19 cellular contexts compared by ENCODE assay signal in the genomic region with DNA sequence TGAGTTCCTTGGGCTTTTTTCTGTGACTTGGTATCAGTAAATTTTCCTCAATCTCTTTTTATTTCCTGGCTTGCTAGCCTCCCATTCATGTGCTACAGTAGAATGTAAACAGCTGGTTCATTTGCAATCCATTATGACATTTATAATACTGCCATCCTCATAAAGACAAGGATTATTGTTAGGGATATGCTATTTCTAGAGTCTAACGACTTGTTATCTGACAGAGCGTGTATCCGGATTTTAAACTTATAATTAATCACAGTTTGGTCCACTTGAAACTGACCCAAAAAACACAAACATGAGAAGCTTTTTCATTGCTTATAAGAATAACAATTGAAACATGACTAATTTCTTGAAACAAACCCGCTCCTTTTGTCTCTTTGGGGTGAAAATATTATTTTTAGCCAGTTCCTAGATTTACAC.
DNase-seq lines count a peak whose midpoint lies in the region; ATAC-seq, FAIRE-seq and TF ChIP-seq lines count a peak whose summit lies in the region.
"Had no signal": no experiment of that assay in that cellular context is flagged by ENCODE, and none has a peak within 500 bp of the region (broad histone marks: within the 10 kb centered on the region; RNA-seq: fewer than 3 reads in every experiment).

No MANE protein-coding gene starts in this region.

- H3K4me3 ChIP-seq in Karpas-422 (ENCODE audit: low read length) (0 out of 2 replicates have a peak overlapping the region, but pooled peaks have one; percentile 27), endothelial cell of umbilical vein (replicated peaks in 1 of 3; ENCODE audit: insufficient read depth in 1 of 3, low read depth in 1 of 3, low read length in 3 of 3) (no peak overlapping the region)
- H3K4me3 ChIP-seq: skin epidermis, transverse colon had no signal

- no peak for TF ChIP-seq CTCF in endothelial cell of umbilical vein (IDR thresholded peaks at IDR 0.05; ENCODE audit: extremely low read depth in 1 of 2, insufficient read depth in 1 of 2, low read depth in 1 of 2, low read length in 2 of 2)

- dilution Hi-C loops in endothelial cell of umbilical vein (cut with MboI; ENCODE audit: extremely low pct_ligation_motif_present, low sequenced_read_pairs) = no loop called here

- no peaks in the 10 kb centered on the region for H3K9me3 ChIP-seq in Karpas-422 (ENCODE audit: low read length)
- H3K9me3 ChIP-seq in endothelial cell of umbilical vein (replicated peaks; ENCODE audit: control insufficient read depth, insufficient read depth, low read length) = no peaks in the 10 kb centered on the region
- H3K9me3 ChIP-seq: transverse colon had no signal

- H3K27ac ChIP-seq in Karpas-422 (ENCODE audit: low read length) = peak overlapping the region; percentile 19; the same call in 1 of the 2 replicates
- H3K27ac ChIP-seq in endothelial cell of umbilical vein (ENCODE audit: insufficient read depth, low read depth, low read length) = peak overlapping the region; percentile 41
- H3K27ac ChIP-seq: brain microvascular endothelial cell, skin epidermis, transverse colon had no signal

- POLR2A ChIA-PET in endothelial cell of umbilical vein (lab: Charles Lee) = no interaction called here

- CTCF ChIA-PET in endothelial cell of umbilical vein (lab: Charles Lee) = no interaction called here
- CTCF ChIA-PET in activated naive CD4-positive, alpha-beta T cell treated with anti-CD3 and anti-CD28 coated beads for 36 hours (lab: Charles Lee) = no interaction called here

- TF ChIP-seq POLR2A in endothelial cell of umbilical vein (IDR thresholded peaks at IDR 0.05; ENCODE audit: low read depth, low read length) = no peak

- no peaks in the 10 kb centered on the region for H3K27me3 Mint-ChIP-seq in stimulated activated memory B cell treated with anti-CD40 and anti-IgM and Interleukin-4, amounts not matched to agents 10 μg/mL and 1 μg/mL and 100 μg/mL, for 72 hours
- H3K27me3 Mint-ChIP-seq in activated naive CD4-positive, alpha-beta T cell treated with anti-CD3 and anti-CD28 coated beads for 36 hours (ENCODE audit: low read depth) = peaks cover 14% of the 10 kb centered on the region

- no peak overlapping the region for H3K4me3 Mint-ChIP-seq in stimulated activated memory B cell treated with anti-CD40 and anti-IgM and Interleukin-4, amounts not matched to agents 10 μg/mL and 1 μg/mL and 100 μg/mL, for 72 hours
- H3K4me3 Mint-ChIP-seq in activated naive CD4-positive, alpha-beta T cell treated with anti-CD3 and anti-CD28 coated beads for 36 hours = no peak overlapping the region
- H3K4me3 Mint-ChIP-seq: natural killer cell had no signal

- peak overlapping the region; percentile 82 for H3K27ac Mint-ChIP-seq in stimulated activated memory B cell treated with anti-CD40 and anti-IgM and Interleukin-4, amounts not matched to agents 10 μg/mL and 1 μg/mL and 100 μg/mL, for 72 hours
- H3K27ac Mint-ChIP-seq in activated naive CD4-positive, alpha-beta T cell treated with anti-CD3 and anti-CD28 coated beads for 36 hours = no peak overlapping the region
- H3K27ac Mint-ChIP-seq: natural killer cell had no signal

- H3K9me3 Mint-ChIP-seq in stimulated activated memory B cell treated with anti-CD40 and anti-IgM and Interleukin-4, amounts not matched to agents 10 μg/mL and 1 μg/mL and 100 μg/mL, for 72 hours = peaks cover 12% of the 10 kb centered on the region
- peaks cover 2% of the 10 kb centered on the region for H3K9me3 Mint-ChIP-seq in activated naive CD4-positive, alpha-beta T cell treated with anti-CD3 and anti-CD28 coated beads for 36 hours

- peaks cover 40% of the 10 kb centered on the region for H3K4me1 Mint-ChIP-seq in stimulated activated memory B cell treated with anti-CD40 and anti-IgM and Interleukin-4, amounts not matched to agents 10 μg/mL and 1 μg/mL and 100 μg/mL, for 72 hours
- no peaks in the 10 kb centered on the region for H3K4me1 Mint-ChIP-seq in activated naive CD4-positive, alpha-beta T cell treated with anti-CD3 and anti-CD28 coated beads for 36 hours (ENCODE audit: low read depth)
- H3K4me1 Mint-ChIP-seq: natural killer cell had no signal

- peak; percentile 1 for DNase-seq in NCI-H82 (lab: John Stamatoyannopoulos, UW)
- no peak for DNase-seq in NCI-H82 treated with DMSO at 0.1 percent for 48 hours (lab: John Stamatoyannopoulos, UW; ENCODE audit: unreplicated experiment)
- no peak for DNase-seq in Karpas-422
- peak; percentile 89 for DNase-seq in endothelial cell of umbilical vein (ENCODE audit: low read depth, low spot score)
- no peak for DNase-seq in activated CD4-positive, alpha-beta T cell treated with anti-CD3 and anti-CD28 coated beads, Interleukin-2, amount 50 U/mL, for 4 hours
- DNase-seq in KG1 (lab: John Stamatoyannopoulos, UW) = no peak
- DNase-seq in activated naive CD4-positive, alpha-beta T cell treated with anti-CD3 and anti-CD28 coated beads for 36 hours = no peak
- DNase-seq: ACHN, activated T-cell treated with anti-CD3 and anti-CD28 coated beads for 4 hours, brain microvascular endothelial cell, erythroblast, kidney, natural killer cell, NCI-H226, transverse colon had no signal

- H3K79me2 ChIP-seq in Karpas-422 (ENCODE audit: low read length) = no peaks in the 10 kb centered on the region
- H3K79me2 ChIP-seq in endothelial cell of umbilical vein (ENCODE audit: control insufficient read depth, insufficient read depth, low read length) = no peaks in the 10 kb centered on the region

- peaks cover 7% of the 10 kb centered on the region for H3K36me3 Mint-ChIP-seq in stimulated activated memory B cell treated with anti-CD40 and anti-IgM and Interleukin-4, amounts not matched to agents 10 μg/mL and 1 μg/mL and 100 μg/mL, for 72 hours
- H3K36me3 Mint-ChIP-seq in activated naive CD4-positive, alpha-beta T cell treated with anti-CD3 and anti-CD28 coated beads for 36 hours (ENCODE audit: low read depth) = no peaks in the 10 kb centered on the region
- H3K36me3 Mint-ChIP-seq: natural killer cell had no signal

- H3K36me3 ChIP-seq in Karpas-422 (ENCODE audit: insufficient read depth, low read length) (no peaks in the 10 kb centered on the region), endothelial cell of umbilical vein (ENCODE audit: control insufficient read depth in 2 of 2, extremely low read depth in 1 of 2, insufficient read depth in 2 of 2, low read length in 2 of 2) (no peaks in the 10 kb centered on the region)
- H3K36me3 ChIP-seq: brain microvascular endothelial cell, transverse colon had no signal

- H3K9me1 ChIP-seq in endothelial cell of umbilical vein (replicated peaks; ENCODE audit: control insufficient read depth, extremely low read depth, insufficient read depth, low read length) = no peaks in the 10 kb centered on the region

- intact Hi-C loops in endothelial cell of umbilical vein (cut with micrococcal nuclease) = loop anchor here (1.0 to 5.0 kb wide), 2 partner anchors 355 to 586 kb away; a partner anchor contains a TSS
- intact Hi-C loops in activated naive CD4-positive, alpha-beta T cell treated with anti-CD3 and anti-CD28 coated beads for 36 hours (cut with micrococcal nuclease) = no loop called here

- H2AFZ ChIP-seq in Karpas-422 (ENCODE audit: low read length) = no peak overlapping the region
- H2AFZ ChIP-seq in endothelial cell of umbilical vein (ENCODE audit: low read depth, low read length) = no peak overlapping the region

- FAIRE-seq in endothelial cell of umbilical vein (lab: Jason Lieb, UNC) = peak; percentile 93
- FAIRE-seq: kidney, TTC549 had no signal

- no peaks in the 10 kb centered on the region for H3K9me2 ChIP-seq in Karpas-422 (replicated peaks; ENCODE audit: insufficient read depth, low read length)

- H3K27me3 ChIP-seq in Karpas-422 (ENCODE audit: low read length) = no peaks in the 10 kb centered on the region
- H3K27me3 ChIP-seq in endothelial cell of umbilical vein (ENCODE audit: control insufficient read depth in 2 of 2, insufficient read depth in 2 of 2, low read length in 2 of 2) = no peaks in the 10 kb centered on the region
- H3K27me3 ChIP-seq: brain microvascular endothelial cell, transverse colon had no signal

- no TSS peak for BruUV-seq in endothelial cell of umbilical vein (replicated peaks; lab: Mats Ljungman, UMichigan)

- no peak for ATAC-seq in stimulated activated memory B cell treated with anti-CD40 and anti-IgM and Interleukin-4, amounts not matched to agents 10 μg/mL and 1 μg/mL and 100 μg/mL, for 72 hours
- ATAC-seq: natural killer cell, Right ventricle myocardium inferior had no signal

- H3K4me2 ChIP-seq in Karpas-422 (ENCODE audit: low read depth, low read length, poor library complexity, severe bottlenecking) = no peak overlapping the region
- peak overlapping the region; percentile 82 for H3K4me2 ChIP-seq in endothelial cell of umbilical vein (ENCODE audit: insufficient read depth, low read length)

- H4K20me1 ChIP-seq in Karpas-422 (ENCODE audit: insufficient read depth, low read depth, low read length) (no peaks in the 10 kb centered on the region), endothelial cell of umbilical vein (replicated peaks; ENCODE audit: control insufficient read depth, extremely low read depth, insufficient read depth, low read length) (no peaks in the 10 kb centered on the region)

- no peak overlapping the region for H3K9ac ChIP-seq in Karpas-422 (ENCODE audit: low read length)
- no peak overlapping the region for H3K9ac ChIP-seq in endothelial cell of umbilical vein (replicated peaks; ENCODE audit: extremely low read depth, insufficient read depth, low read length)

- peaks cover 33% of the 10 kb centered on the region for H3K4me1 ChIP-seq in Karpas-422 (ENCODE audit: low read length)
- peaks cover 18% of the 10 kb centered on the region for H3K4me1 ChIP-seq in endothelial cell of umbilical vein (ENCODE audit: control insufficient read depth, extremely low read depth, insufficient read depth, low read length)

TF ChIP-seq in endothelial cell of umbilical vein, 7 proteins besides CTCF, POLR2A, EP300 and RAD21:
- TF ChIP-seq MYC (IDR thresholded peaks at IDR 0.05; ENCODE audit: low read depth, low read length) (no peak), JUN (IDR thresholded peaks at IDR 0.05; ENCODE audit: borderline replicate concordance, insufficient read depth, insufficient read length, low read depth) (peak; percentile 58), EZH2 (IDR thresholded peaks at IDR 0.05; ENCODE audit: borderline replicate concordance, low read depth, low read length, severe bottlenecking) (no peak), POLR2AphosphoS5 (IDR thresholded peaks at IDR 0.05; ENCODE audit: insufficient read depth, low read depth, low read length) (no peak), GATA2 (IDR thresholded peaks at IDR 0.05; ENCODE audit: insufficient read depth, insufficient read length, low read depth, low read length) (no peak)
- TF ChIP-seq, protein P1, sequence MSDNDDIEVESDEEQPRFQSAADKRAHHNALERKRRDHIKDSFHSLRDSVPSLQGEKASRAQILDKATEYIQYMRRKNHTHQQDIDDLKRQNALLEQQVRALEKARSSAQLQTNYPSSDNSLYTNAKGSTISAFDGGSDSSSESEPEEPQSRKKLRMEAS (IDR thresholded peaks at IDR 0.05; ENCODE audit: insufficient read depth, insufficient read length) = no peak

Comparison
In these comparisons a context has a peak if more than half of its experiments do, and no peak if none do; other contexts are left out.
1. DNase-seq: peak in NCI-H82 (single experiment) and endothelial cell of umbilical vein (single experiment); none in NCI-H82 treated with DMSO at 0.1 percent for 48 hours (single experiment), Karpas-422 (single experiment), activated CD4-positive, alpha-beta T cell treated with anti-CD3 and anti-CD28 coated beads, Interleukin-2, amount 50 U/mL, for 4 hours (0 of 2), KG1 (single experiment) and activated naive CD4-positive, alpha-beta T cell treated with anti-CD3 and anti-CD28 coated beads for 36 hours (single experiment).